In genomic region chr9:132881826-132882225, GRCh38 we compare ENCODE assay signal across 14 cellular contexts.
"Had no signal": no experiment of that assay in that cellular context is flagged by ENCODE, and none has a peak within 500 bp of the region (broad histone marks: within the 10 kb centered on the region; RNA-seq: fewer than 3 reads in every experiment).

No MANE protein-coding gene starts in this region.

- H3K4me3 ChIP-seq: ovary, testis had no signal

- H3K27me3 Mint-ChIP-seq: activated B cell treated with CpG ODN at 0.5 μM for 24 hours; stimulated activated naive CD8-positive, alpha-beta T cell treated with anti-CD3 and anti-CD28 coated beads, Interleukin-15, Interleukin-2, amounts not matched to agents 100 ng/mL and 50 ng/mL, for 24 hours had no signal

- H3K9me3 Mint-ChIP-seq: activated B cell treated with CpG ODN at 0.5 μM for 24 hours; activated naive CD4-positive, alpha-beta T cell treated with anti-CD3 and anti-CD28 coated beads, Interleukin-2, amount 50 U/mL, for 72 hours; nephron progenitor cell; stimulated activated naive CD8-positive, alpha-beta T cell treated with anti-CD3 and anti-CD28 coated beads, Interleukin-15, Interleukin-2, amounts not matched to agents 100 ng/mL and 50 ng/mL, for 24 hours had no signal

- H3K36me3 ChIP-seq: ovary had no signal

- H3K4me3 Mint-ChIP-seq: activated B cell treated with CpG ODN at 0.5 μM for 24 hours; stimulated activated naive CD8-positive, alpha-beta T cell treated with anti-CD3 and anti-CD28 coated beads, Interleukin-15, Interleukin-2, amounts not matched to agents 100 ng/mL and 50 ng/mL, for 24 hours had no signal

- H3K27ac ChIP-seq: ovary, testis had no signal

- H3K36me3 Mint-ChIP-seq: activated naive CD4-positive, alpha-beta T cell treated with anti-CD3 and anti-CD28 coated beads, Interleukin-2, amount 50 U/mL, for 72 hours had no signal

- DNase-seq: activated B cell treated with CpG ODN at 0.5 μM for 24 hours; activated CD4-positive, alpha-beta T cell treated with anti-CD3 and anti-CD28 coated beads, Interleukin-2, amount 50 U/mL, for 1 hour; activated effector memory CD4-positive, alpha-beta T cell treated with anti-CD3 and anti-CD28 coated beads, Interleukin-2, amount 50 U/mL, for 16 hours; activated T-cell treated with anti-CD3 and anti-CD28 coated beads, Interleukin-2, amount 50 U/mL, for 1 hour; hypothalamus; kidney glomerular epithelial cell; nephron progenitor cell; ovary; stimulated activated CD4-positive, alpha-beta T cell treated with anti-CD3 and anti-CD28 coated beads, Interleukin-4, amount 100 ng/mL, for 1 hour; stimulated activated CD8-positive, alpha-beta memory T cell treated with anti-CD3 and anti-CD28 coated beads, Interleukin-4, amount 100 ng/mL, for 48 hours; testis had no signal

- ATAC-seq: activated naive CD4-positive, alpha-beta T cell treated with anti-CD3 and anti-CD28 coated beads, Interleukin-2, amount 50 U/mL, for 72 hours; esophagus mucosa had no signal

- H3K9me3 ChIP-seq: ovary, testis had no signal

- H3K27ac Mint-ChIP-seq: activated B cell treated with CpG ODN at 0.5 μM for 24 hours had no signal
